Comparison of ENCODE assay signal across 24 cellular contexts in genomic region chr14:22577334-22577908, GRCh38. TPM values are rescaled to one million over a fixed set of nuclear protein-coding genes. Genes with fewer than 3 reads are reported as not detected.
DNase-seq lines count a peak whose midpoint lies in the region; ATAC-seq, FAIRE-seq and TF ChIP-seq lines count a peak whose summit lies in the region.
"Had no signal": no experiment of that assay in that cellular context is flagged by ENCODE, and none has a peak within 500 bp of the region (broad histone marks: within the 10 kb centered on the region; RNA-seq: fewer than 3 reads in every experiment).

No MANE protein-coding gene starts in this region.

- intact Hi-C loops in PC-3 (cut with micrococcal nuclease) (no loop called here), K562 (cut with micrococcal nuclease) (no loop called here), gastrocnemius medialis (cut with DNase I; ENCODE audit: low total_unique reads) (no loop called here)

- H2AFZ ChIP-seq in PC-3 (ENCODE audit: low read length) (no peak overlapping the region), K562 (ENCODE audit: low read depth, low read length) (no peak overlapping the region)
- H2AFZ ChIP-seq: hepatocyte had no signal

- BruUV-seq in PC-3 (replicated peaks; lab: Mats Ljungman, UMichigan), result no TSS peak
- no TSS peak for BruUV-seq in K562 (replicated peaks; lab: Mats Ljungman, UMichigan)

- H3K79me2 ChIP-seq in PC-3 (ENCODE audit: low read length), result peaks cover 59% of the 10 kb centered on the region
- peaks cover 42% of the 10 kb centered on the region for H3K79me2 ChIP-seq in K562 (ENCODE audit: control insufficient read depth, insufficient read depth, low read length)

- FAIRE-seq in K562 (lab: Jason Lieb, UNC), result no peak
- FAIRE-seq: G401.6, H1 had no signal

- H3K9me3 Mint-ChIP-seq in activated naive CD4-positive, alpha-beta T cell treated with anti-CD3 and anti-CD28 coated beads, Interleukin-2, amount 50 U/mL, for 72 hours, result no peaks in the 10 kb centered on the region
- no peaks in the 10 kb centered on the region for H3K9me3 Mint-ChIP-seq in activated naive CD4-positive, alpha-beta T cell treated with anti-CD3 and anti-CD28 coated beads, Interleukin-2, amount 10 ng/mL, durations not matched to agents 7 days and 5 days
- H3K9me3 Mint-ChIP-seq: CD8-positive, alpha-beta memory T cell; effector memory CD8-positive, alpha-beta T cell; natural killer cell; type B pancreatic cell had no signal

- no peak overlapping the region for H3K4me2 ChIP-seq in PC-3 (ENCODE audit: low read length)
- H3K4me2 ChIP-seq in K562 (ENCODE audit: insufficient read depth, low read length), result no peak overlapping the region
- H3K4me2 ChIP-seq: hepatocyte had no signal

- POLR2A ChIA-PET in PC-3 (lab: Charles Lee; ENCODE audit: unreplicated experiment), result no interaction called here
- POLR2A ChIA-PET in K562 (lab: Yijun Ruan, JAX), result no interaction called here

- no peak for TF ChIP-seq EP300 in K562 (IDR thresholded peaks at IDR 0.05; ENCODE audit: low read length)

- in situ Hi-C loops in K562 (cut with MboI) (no loop called here), gastrocnemius medialis (cut with MboI; ENCODE audit: low sequenced_read_pairs in 4 of 4) (loop anchor here in 3 of 4 donors (10.0 to 25.0 kb wide), 4 partner anchors 77 to 985 kb away; partner anchors contain the start of genes HOMEZ (in 2 of the 3), AP1G2 (in 1 of the 3), BCL2L2 (in 1 of the 3) and PABPN1 (in 1 of the 3))

- no peak overlapping the region for H3K9ac ChIP-seq in PC-3 (ENCODE audit: low read length)
- H3K9ac ChIP-seq in K562 (ENCODE audit: insufficient read depth in 1 of 2, low read depth in 2 of 2, low read length in 2 of 2), result no peak overlapping the region

- H3K27ac Mint-ChIP-seq in activated naive CD4-positive, alpha-beta T cell treated with anti-CD3 and anti-CD28 coated beads, Interleukin-2, amount 50 U/mL, for 72 hours, result peak overlapping the region; percentile 36 to 81
- H3K27ac Mint-ChIP-seq in activated naive CD4-positive, alpha-beta T cell treated with anti-CD3 and anti-CD28 coated beads, Interleukin-2, amount 10 ng/mL, durations not matched to agents 7 days and 5 days, result no peak overlapping the region

- CTCF ChIA-PET in activated naive CD4-positive, alpha-beta T cell treated with anti-CD3 and anti-CD28 coated beads, Interleukin-2, amount 10 ng/mL, durations not matched to agents 7 days and 5 days (lab: Charles Lee), result no interaction called here
- CTCF ChIA-PET in PC-3 (lab: Charles Lee) (no interaction called here), K562 (lab: Yijun Ruan, JAX; ENCODE audit: low intra/inter-chr PET ratio) (no interaction called here)

- no peak overlapping the region for H3K4me3 ChIP-seq in PC-3 (ENCODE audit: low read length)
- no peak overlapping the region for H3K4me3 ChIP-seq in K562
- no peak overlapping the region for H3K4me3 ChIP-seq in gastrocnemius medialis
- H3K4me3 ChIP-seq: breast epithelium, colonic mucosa, hepatocyte, skin epidermis had no signal

- peaks cover 13 to 45% of the 10 kb centered on the region in 2 donors for H3K36me3 Mint-ChIP-seq in activated naive CD4-positive, alpha-beta T cell treated with anti-CD3 and anti-CD28 coated beads, Interleukin-2, amount 50 U/mL, for 72 hours
- H3K36me3 Mint-ChIP-seq in activated naive CD4-positive, alpha-beta T cell treated with anti-CD3 and anti-CD28 coated beads, Interleukin-2, amount 10 ng/mL, durations not matched to agents 7 days and 5 days, result peaks cover 53% of the 10 kb centered on the region

- H3K4me1 Mint-ChIP-seq in activated naive CD4-positive, alpha-beta T cell treated with anti-CD3 and anti-CD28 coated beads, Interleukin-2, amount 10 ng/mL, durations not matched to agents 7 days and 5 days, result peaks cover 56% of the 10 kb centered on the region

- H3K9me2 ChIP-seq in PC-3 (replicated peaks; ENCODE audit: low read length), result no peaks in the 10 kb centered on the region

- H3K9me3 ChIP-seq in PC-3 (ENCODE audit: low read length) (no peaks in the 10 kb centered on the region), K562 (replicated peaks; ENCODE audit: control insufficient read depth, insufficient read depth, low read depth, low read length) (no peaks in the 10 kb centered on the region), gastrocnemius medialis (no peaks in the 10 kb centered on the region)
- H3K9me3 ChIP-seq: breast epithelium, colonic mucosa had no signal

- H3K27ac ChIP-seq in PC-3 (ENCODE audit: low read length), result no peak overlapping the region
- no peak overlapping the region for H3K27ac ChIP-seq in K562 (ENCODE audit: extremely low read depth, low read depth, low read length)
- no peak overlapping the region for H3K27ac ChIP-seq in gastrocnemius medialis
- H3K27ac ChIP-seq: breast epithelium, colonic mucosa, foreskin keratinocyte, hepatocyte, skin epidermis had no signal

- no peak for TF ChIP-seq RAD21 in K562 (CRISPR knock-in tag; conservative IDR thresholded peaks at IDR 0.05 in 1 of 2, IDR thresholded peaks at IDR 0.05 in 1 of 2)

- H3K4me1 ChIP-seq in PC-3 (ENCODE audit: insufficient read depth, low read length) (peaks cover 5% of the 10 kb centered on the region), K562 (replicated peaks in 1 of 2; ENCODE audit: control insufficient read depth in 2 of 2, insufficient read depth in 2 of 2, low read length in 2 of 2) (peaks cover 3 to 13% of the 10 kb centered on the region in 2 experiments; a peak in 3 of 5 replicates), gastrocnemius medialis (peaks cover 0 to 8% of the 10 kb centered on the region in 2 donors)
- H3K4me1 ChIP-seq: breast epithelium, colonic mucosa, foreskin keratinocyte had no signal

- peak; percentile 33 to 60 for ATAC-seq in activated naive CD4-positive, alpha-beta T cell treated with anti-CD3 and anti-CD28 coated beads, Interleukin-2, amount 50 U/mL, for 72 hours
- ATAC-seq in PC-3 (0 out of 2 replicates have a peak, but pooled peaks have one; percentile 20), K562 (no peak), gastrocnemius medialis (no peak), GM21825 (IDR thresholded peaks at IDR 0.05; ENCODE audit: unreplicated experiment) (no peak)
- ATAC-seq: effector memory CD8-positive, alpha-beta T cell; esophagus mucosa; foreskin keratinocyte; natural killer cell had no signal

- H3K27me3 Mint-ChIP-seq in activated naive CD4-positive, alpha-beta T cell treated with anti-CD3 and anti-CD28 coated beads, Interleukin-2, amount 10 ng/mL, durations not matched to agents 7 days and 5 days, result no peaks in the 10 kb centered on the region
- H3K27me3 Mint-ChIP-seq: CD8-positive, alpha-beta memory T cell; effector memory CD8-positive, alpha-beta T cell; type B pancreatic cell had no signal

- H3K4me3 Mint-ChIP-seq in activated naive CD4-positive, alpha-beta T cell treated with anti-CD3 and anti-CD28 coated beads, Interleukin-2, amount 10 ng/mL, durations not matched to agents 7 days and 5 days, result no peak overlapping the region
- H3K4me3 Mint-ChIP-seq: effector memory CD8-positive, alpha-beta T cell; natural killer cell; type B pancreatic cell had no signal

- no peak for DNase-seq in activated naive CD4-positive, alpha-beta T cell treated with anti-CD3 and anti-CD28 coated beads, Interleukin-2, amount 50 U/mL, for 72 hours (ENCODE audit: low spot score in 2 of 2)
- DNase-seq in activated naive CD4-positive, alpha-beta T cell treated with anti-CD3 and anti-CD28 coated beads, Interleukin-2, amount 10 ng/mL, durations not matched to agents 7 days and 5 days, result no peak
- DNase-seq in PC-3 (no peak), K562 (ENCODE audit: extremely low read depth in 1 of 4, low spot score in 3 of 4) (no peak), gastrocnemius medialis (no peak), nucleus accumbens (lab: John Stamatoyannopoulos, UW) (no peak)
- DNase-seq: CD8-positive, alpha-beta memory T cell; colonic mucosa; effector memory CD8-positive, alpha-beta T cell; foreskin keratinocyte; KBM-7; natural killer cell; NCI-H1436; NCI-H510A; NK-92 treated with Interleukin-12 subunit alpha and Interleukin-12 subunit beta, amount 100 ng/mL, for 24 hours; SIG-M5 had no signal

- peaks cover 8% of the 10 kb centered on the region; the same call in 1 of the 2 replicates for H4K20me1 ChIP-seq in PC-3 (ENCODE audit: low read length)
- H4K20me1 ChIP-seq in K562 (replicated peaks; ENCODE audit: control insufficient read depth, insufficient read depth, low read length), result 0 out of 2 replicates have a peak, but pooled peaks cover 5% of the 10 kb centered on the region

- H3K36me3 ChIP-seq in PC-3 (ENCODE audit: low read depth, low read length) (peaks cover 28% of the 10 kb centered on the region), K562 (ENCODE audit: control insufficient read depth, insufficient read depth, low read length) (peaks cover 37% of the 10 kb centered on the region; the same call in 2 of the 3 replicates), gastrocnemius medialis (peaks cover 0 to 23% of the 10 kb centered on the region in 2 donors)
- H3K36me3 ChIP-seq: breast epithelium, colonic mucosa had no signal

- H3K27me3 ChIP-seq in PC-3 (ENCODE audit: low read length) (no peaks in the 10 kb centered on the region), K562 (ENCODE audit: control insufficient read depth in 2 of 2, insufficient read depth in 2 of 2, low read length in 2 of 2) (no peaks in the 10 kb centered on the region), gastrocnemius medialis (no peaks in the 10 kb centered on the region)
- H3K27me3 ChIP-seq: breast epithelium, colonic mucosa, foreskin keratinocyte, hepatocyte had no signal

- TF ChIP-seq CTCF in PC-3 (conservative IDR thresholded peaks at IDR 0.05; ENCODE audit: low read depth, low read length), result no peak
- no peak for TF ChIP-seq CTCF in K562 (IDR thresholded peaks at IDR 0.05 in 2 of 3, conservative IDR thresholded peaks at IDR 0.05 in 1 of 3; ENCODE audit: insufficient read depth in 2 of 3, low read depth in 1 of 3, low read length in 3 of 3)
- no peak for TF ChIP-seq CTCF in gastrocnemius medialis (IDR thresholded peaks at IDR 0.05 in 4 of 5, conservative IDR thresholded peaks at IDR 0.05 in 1 of 5)

- H3F3A ChIP-seq in PC-3 (ENCODE audit: low read length, unreplicated experiment), result no peaks in the 10 kb centered on the region

- TF ChIP-seq POLR2A in K562 (conservative IDR thresholded peaks at IDR 0.05) (no peak), gastrocnemius medialis (IDR thresholded peaks at IDR 0.05) (no peak)

- WGBS in K562 (ENCODE audit: insufficient coverage, low coverage, missing lambda C conversion rate), result 92% methylated on average over 4 of the region's 6 CpGs

- no peaks in the 10 kb centered on the region for H3K9me1 ChIP-seq in K562 (ENCODE audit: control insufficient read depth, insufficient read depth, low read length)

RNA-seq across cellular contexts. Expression of gene DAD1, which starts 11.6 kb away (rescaled TPM):
- 100 to 1,000 TPM; 218 to 240 TPM for total RNA-seq in activated naive CD4-positive, alpha-beta T cell treated with anti-CD3 and anti-CD28 coated beads, Interleukin-2, amount 50 U/mL, for 72 hours
- total RNA-seq in PC-3 (2014; rRNA removed) (228 and 258 TPM in 2 replicates), K562 (2014; rRNA removed) (104 and 149 TPM in 2 replicates), K562 (2014; rRNA removed; fragmentation: Illumina TruSeq; extraction: Trizol) (172 and 181 TPM in 2 replicates), K562 (2015; rRNA removed; fragmentation: Illumina TruSeq; extraction: Trizol) (146 and 162 TPM in 2 replicates), K562 (2021) (129 and 143 TPM in 2 replicates), gastrocnemius medialis (100 to 1,000 TPM; 155 to 257 (median 209) TPM)
- total RNA-seq in K562 (2011; cell fraction: chromatin; rRNA removed; ENCODE audit: low replicate concordance), result 76.2 and 102 TPM in 2 replicates
- 211 and 214 TPM in 2 replicates for total RNA-seq in K562 (2011; cell fraction: nucleolus; rRNA removed)
- 181 and 184 TPM in 2 replicates for total RNA-seq in K562 (2011; cell fraction: nucleoplasm; rRNA removed)
- polyA plus RNA-seq in K562 (2011; rRNA removed) (226 and 263 TPM in 2 replicates), K562 (2014; fragmentation: Illumina TruSeq; extraction: Trizol) (244 and 260 TPM in 2 replicates), K562 (2014; fragmentation: Nextera tagmentation; extraction: Ambion mirVana) (100 to 1,000 TPM; 585 to 617 TPM), K562 (2014; rRNA removed) (222 and 233 TPM in 2 replicates)
- 583 and 621 TPM in 2 replicates for polyA plus RNA-seq in K562 (2011; cell fraction: cytosol; rRNA removed)
- 58.2 and 70.1 TPM in 2 replicates for polyA plus RNA-seq in K562 (2011; cell fraction: nucleus; rRNA removed)
- polyA plus RNA-seq in K562 (2012), result 192 and 212 TPM in 2 replicates
- polyA minus RNA-seq in K562 (2011; rRNA and poly(A)+ RNA removed), result 87.6 and 98.8 TPM in 2 replicates
- polyA minus RNA-seq in K562 (2011; cell fraction: cytosol; rRNA and poly(A)+ RNA removed), result 44.4 and 50.8 TPM in 2 replicates
- polyA minus RNA-seq in K562 (2011; cell fraction: nucleus; rRNA and poly(A)+ RNA removed), result 25.7 and 34.2 TPM in 2 replicates

RNA-seq across cellular contexts. Expression of gene ABHD4, which starts 20.7 kb away (rescaled TPM):
- total RNA-seq in activated naive CD4-positive, alpha-beta T cell treated with anti-CD3 and anti-CD28 coated beads, Interleukin-2, amount 50 U/mL, for 72 hours, result 10 to 100 TPM; 13.8 to 26.5 TPM
- total RNA-seq in PC-3 (2014; rRNA removed) (9.1 and 9.6 TPM in 2 replicates), K562 (2014; rRNA removed) (4.2 and 4.4 TPM in 2 replicates), K562 (2014; rRNA removed; fragmentation: Illumina TruSeq; extraction: Trizol) (3.9 and 4.3 TPM in 2 replicates), K562 (2015; rRNA removed; fragmentation: Illumina TruSeq; extraction: Trizol) (3.3 and 3.6 TPM in 2 replicates), K562 (2021) (8.5 and 9.5 TPM in 2 replicates), gastrocnemius medialis (10 to 100 TPM; 17.1 to 38.7 (median 27.6) TPM)
- 13.4 and 20.8 TPM in 2 replicates for total RNA-seq in K562 (2011; cell fraction: chromatin; rRNA removed; ENCODE audit: low replicate concordance)
- total RNA-seq in K562 (2011; cell fraction: nucleolus; rRNA removed), result 16.6 and 18.5 TPM in 2 replicates
- 18.2 and 20.5 TPM in 2 replicates for total RNA-seq in K562 (2011; cell fraction: nucleoplasm; rRNA removed)
- polyA plus RNA-seq in K562 (2011; rRNA removed) (12.0 TPM in 2 replicates), K562 (2014; fragmentation: Illumina TruSeq; extraction: Trizol) (9.8 and 10.0 TPM in 2 replicates), K562 (2014; fragmentation: Nextera tagmentation; extraction: Ambion mirVana) (1 to 10 TPM; 7.2 to 9.1 TPM), K562 (2014; rRNA removed) (5.5 and 6.6 TPM in 2 replicates)
- polyA plus RNA-seq in K562 (2011; cell fraction: cytosol; rRNA removed), result 11.7 and 15.8 TPM in 2 replicates
- polyA plus RNA-seq in K562 (2011; cell fraction: nucleus; rRNA removed), result 11.2 and 13.5 TPM in 2 replicates
- polyA plus RNA-seq in K562 (2012), result 8.1 and 19.7 TPM in 2 replicates
- polyA minus RNA-seq in K562 (2011; rRNA and poly(A)+ RNA removed), result 7.3 and 10.4 TPM in 2 replicates
- polyA minus RNA-seq in K562 (2011; cell fraction: cytosol; rRNA and poly(A)+ RNA removed), result 4.4 and 6.1 TPM in 2 replicates
- 6.5 and 6.7 TPM in 2 replicates for polyA minus RNA-seq in K562 (2011; cell fraction: nucleus; rRNA and poly(A)+ RNA removed)

Comparison
In these comparisons a context has a peak if more than half of its experiments do, and no peak if none do; other contexts are left out.
1. ATAC-seq: peak in activated naive CD4-positive, alpha-beta T cell treated with anti-CD3 and anti-CD28 coated beads, Interleukin-2, amount 50 U/mL, for 72 hours (2 of 2) and PC-3 (single experiment); none in K562 (single experiment), gastrocnemius medialis (0 of 2) and GM21825 (single experiment).